ENCODE assay signal across 22 cellular contexts in the genomic region with DNA sequence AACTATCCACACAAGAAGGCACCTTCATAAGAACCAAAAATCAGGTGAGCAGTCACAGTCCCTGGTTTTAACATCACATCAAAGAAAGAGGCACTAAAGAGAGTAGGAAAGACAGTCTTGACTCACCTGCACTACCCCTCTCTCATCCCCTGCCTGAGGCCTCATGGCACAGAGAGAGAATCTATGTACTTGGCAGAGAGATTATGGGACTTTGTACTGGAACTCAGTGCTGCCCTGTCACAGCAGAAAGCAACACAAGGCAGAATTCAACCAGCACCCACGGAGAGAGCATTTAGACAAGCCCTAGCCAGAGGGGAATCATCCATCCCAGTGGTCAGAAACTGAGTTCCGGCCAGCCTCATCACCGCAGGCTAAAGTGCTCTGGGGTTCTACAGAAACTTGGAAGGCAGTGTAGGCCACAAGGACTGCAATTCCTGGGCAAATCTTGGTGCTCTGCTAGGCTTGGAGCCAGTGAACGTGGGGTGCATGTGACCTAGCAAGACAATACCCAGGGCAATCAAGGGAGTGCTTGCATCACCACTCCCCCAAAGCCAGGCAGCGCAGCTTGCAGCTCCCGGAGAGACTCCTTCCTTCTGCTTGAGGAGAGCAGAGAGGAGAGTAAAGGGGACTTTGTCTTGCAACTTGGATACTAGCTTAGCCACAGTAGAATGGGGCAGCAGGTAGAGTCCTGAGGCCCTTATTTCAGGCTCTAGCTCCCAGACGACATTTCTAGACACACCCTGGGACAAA. TPM values are rescaled to one million over a fixed set of nuclear protein-coding genes. Genes with fewer than 3 reads are reported as not detected.
DNase-seq lines count a peak whose midpoint lies in the region; ATAC-seq and TF ChIP-seq lines count a peak whose summit lies in the region.
"Had no signal": no experiment of that assay in that cellular context is flagged by ENCODE, and none has a peak within 500 bp of the region (broad histone marks: within the 10 kb centered on the region; RNA-seq: fewer than 3 reads in every experiment).

No MANE protein-coding gene starts in this region.

- POLR2A ChIA-PET in CD4-positive, alpha-beta T cell (lab: Charles Lee) = interaction anchor here (0.7 kb wide), 1 partner anchor 8 kb away, joined by 3 read pairs; the partner anchor contains the start of gene RUVBL1

- TF ChIP-seq CTCF in CD4-positive, alpha-beta T cell (IDR thresholded peaks at IDR 0.05) = no peak
- no peak for TF ChIP-seq CTCF in neural progenitor cell (IDR thresholded peaks at IDR 0.05)

- H3K27ac Mint-ChIP-seq in CD4-positive, alpha-beta T cell = peak overlapping the region; percentile 40
- peak overlapping the region; percentile 12 for H3K27ac Mint-ChIP-seq in neural progenitor cell
- H3K27ac Mint-ChIP-seq: HFFc6 had no signal

- CTCF ChIA-PET in CD4-positive, alpha-beta T cell (lab: Charles Lee) = interaction anchor here (2.0 to 3.6 kb wide), 2 partner anchors 36 to 56 kb away, joined by 11 to 61 read pairs; no protein-coding TSS in a partner anchor

- intact Hi-C loops in CD4-positive, alpha-beta T cell (cut with DNase I, micrococcal nuclease) = loop anchor here in 1 of 2 experiments (5.0 kb wide), 1 partner anchor 55 kb away; no protein-coding TSS in a partner anchor

- no peaks in the 10 kb centered on the region for H3K4me1 Mint-ChIP-seq in CD4-positive, alpha-beta T cell (ENCODE audit: low read depth)
- no peaks in the 10 kb centered on the region for H3K4me1 Mint-ChIP-seq in neural progenitor cell
- H3K4me1 Mint-ChIP-seq: CD8-positive, alpha-beta memory T cell had no signal

- ATAC-seq in CD4-positive, alpha-beta T cell (ENCODE audit: poor library complexity) = no peak
- peak; percentile 90 for ATAC-seq in left lobe of liver
- ATAC-seq in HG02884 (IDR thresholded peaks at IDR 0.05; ENCODE audit: unreplicated experiment) = no peak
- ATAC-seq in GM19324 (IDR thresholded peaks at IDR 0.05; ENCODE audit: low FRiP score, unreplicated experiment) = no peak
- ATAC-seq: GM12878, HCT116 had no signal

- H3F3A ChIP-seq in neural progenitor cell (ENCODE audit: low read depth) = no peaks in the 10 kb centered on the region

- H3K36me3 Mint-ChIP-seq in CD4-positive, alpha-beta T cell (ENCODE audit: low read depth) = no peaks in the 10 kb centered on the region
- no peaks in the 10 kb centered on the region for H3K36me3 Mint-ChIP-seq in neural progenitor cell

- DNase-seq in CD4-positive, alpha-beta T cell = no peak
- DNase-seq in RPMI7951 (ENCODE audit: low read depth) = peak; percentile 36
- DNase-seq in left lobe of liver (ENCODE audit: low spot score) = no peak
- no peak for DNase-seq in neural progenitor cell (ENCODE audit: low spot score)
- no peak for DNase-seq in NCI-H345 (lab: John Stamatoyannopoulos, UW)
- DNase-seq: AML-193; CD8-positive, alpha-beta memory T cell; COR-L47; DMS 273 treated with DMSO at 0.1 percent for 48 hours; DMS53; DND-41; EL; GOT3; H7; HFFc6 had no signal

- H3K9me3 Mint-ChIP-seq in CD4-positive, alpha-beta T cell = no peaks in the 10 kb centered on the region
- H3K9me3 Mint-ChIP-seq in neural progenitor cell = peaks cover 5% of the 10 kb centered on the region
- H3K9me3 Mint-ChIP-seq: HFFc6 had no signal

- no peaks in the 10 kb centered on the region for H3K36me3 ChIP-seq in neural progenitor cell

- H4K20me1 ChIP-seq in neural progenitor cell (ENCODE audit: low read depth) = no peaks in the 10 kb centered on the region

- no peaks in the 10 kb centered on the region for H3K27me3 ChIP-seq in CD4-positive, alpha-beta T cell (ENCODE audit: control insufficient read depth, insufficient read depth, low read length)
- H3K27me3 ChIP-seq in neural progenitor cell = peaks cover 27% of the 10 kb centered on the region

- no peak overlapping the region for H3K9ac ChIP-seq in neural progenitor cell

- H3K4me3 Mint-ChIP-seq in CD4-positive, alpha-beta T cell = no peak overlapping the region
- peak overlapping the region; percentile 10 for H3K4me3 Mint-ChIP-seq in neural progenitor cell
- H3K4me3 Mint-ChIP-seq: CD8-positive, alpha-beta memory T cell; HFFc6 had no signal

- H3K4me2 ChIP-seq in neural progenitor cell = no peak overlapping the region
- H3K4me2 ChIP-seq: A549 had no signal

- no peak overlapping the region for H3K27ac ChIP-seq in CD4-positive, alpha-beta T cell (ENCODE audit: low read depth, low read length)
- no peak overlapping the region for H3K27ac ChIP-seq in neural progenitor cell
- H3K27ac ChIP-seq: 22Rv1, A549, C4-2B had no signal

- H2AFZ ChIP-seq in neural progenitor cell (replicated peaks) = no peak overlapping the region

- H3K27me3 Mint-ChIP-seq in CD4-positive, alpha-beta T cell = peaks cover 4% of the 10 kb centered on the region
- peaks cover 5% of the 10 kb centered on the region for H3K27me3 Mint-ChIP-seq in neural progenitor cell (ENCODE audit: insufficient read depth, low read depth)

- no peaks in the 10 kb centered on the region for H3K9me3 ChIP-seq in CD4-positive, alpha-beta T cell (ENCODE audit: control insufficient read depth, low read length)
- no peaks in the 10 kb centered on the region for H3K9me3 ChIP-seq in neural progenitor cell (ENCODE audit: low read depth)
- H3K9me3 ChIP-seq: A549 had no signal

- H3K4me3 ChIP-seq in neural progenitor cell = no peak overlapping the region
- H3K4me3 ChIP-seq: A549, GM12878 had no signal

- H3K4me1 ChIP-seq in neural progenitor cell = no peaks in the 10 kb centered on the region
- H3K4me1 ChIP-seq: A549 had no signal

- H3K79me2 ChIP-seq in neural progenitor cell (ENCODE audit: low read depth) = no peaks in the 10 kb centered on the region

RNA-seq across cellular contexts. Expression of gene RUVBL1, which starts 8.5 kb away (rescaled TPM):
- total RNA-seq in CD4-positive, alpha-beta T cell = 1 to 10 TPM; 5.6 to 7.7 TPM
- total RNA-seq in RPMI7951 (2014; rRNA removed; shearing (Covaris generic)) = 115 and 119 TPM in 2 replicates
- 11.3 TPM for total RNA-seq in left lobe of liver
- total RNA-seq in neural progenitor cell (ENCODE audit: low replicate concordance) = 91.4 and 110 TPM in 2 replicates

RNA-seq across cellular contexts. Expression of gene EEFSEC, which starts 21.2 kb away (rescaled TPM):
- 10 to 100 TPM; 13.1 to 13.9 TPM for total RNA-seq in CD4-positive, alpha-beta T cell
- 11.1 and 12.6 TPM in 2 replicates for total RNA-seq in RPMI7951 (2014; rRNA removed; shearing (Covaris generic))
- total RNA-seq in left lobe of liver = 12.8 TPM
- total RNA-seq in neural progenitor cell (ENCODE audit: low replicate concordance) = 0.92 and 5.8 TPM in 2 replicates
